Comparison of ENCODE assay signal across 20 cellular contexts in the genomic region with DNA sequence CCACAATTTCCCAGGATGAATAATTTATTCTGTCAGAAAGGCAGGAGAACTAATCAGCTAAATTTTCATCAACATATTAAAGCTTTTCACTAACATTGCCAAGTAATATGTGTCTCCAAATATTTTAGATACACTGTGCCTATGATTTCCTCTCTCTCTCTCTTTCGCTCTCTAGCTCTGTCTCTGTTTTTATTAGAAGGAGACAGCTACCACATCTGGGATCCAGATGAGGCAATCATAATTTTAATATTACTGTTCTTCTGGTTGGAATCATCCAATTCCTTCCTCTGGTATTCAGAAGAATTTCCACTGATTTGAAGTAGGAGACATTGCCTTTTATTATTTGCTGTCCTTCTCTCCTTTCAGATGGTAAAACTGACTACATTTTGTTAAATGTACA.
"Had no signal": no experiment of that assay in that cellular context is flagged by ENCODE, and none has a peak within 500 bp of the region (broad histone marks: within the 10 kb centered on the region; RNA-seq: fewer than 3 reads in every experiment).

No MANE protein-coding gene starts in this region.

- H3K4me3 ChIP-seq: ascending aorta, gastrocnemius medialis, mucosa of descending colon, tibial nerve had no signal

- H3K9me3 ChIP-seq: ascending aorta, gastrocnemius medialis, mucosa of descending colon, tibial nerve had no signal

- H3K36me3 ChIP-seq: ascending aorta, gastrocnemius medialis, tibial nerve had no signal

- DNase-seq: activated CD4-positive, alpha-beta T cell treated with anti-CD3 and anti-CD28 coated beads, Interleukin-2, amount 10 ng/mL, durations not matched to agents 24 days and 14 days; activated CD4-positive, CD25-positive, alpha-beta regulatory T cell; activated CD8-positive, alpha-beta memory T cell treated with anti-CD3 and anti-CD28 coated beads, Interleukin-2, amount 50 U/mL, for 4 hours; activated CD8-positive, alpha-beta T cell treated with anti-CD3 and anti-CD28 coated beads, Interleukin-2, amount 10 ng/mL, durations not matched to agents 7 days and 5 days; activated naive CD4-positive, alpha-beta T cell treated with anti-CD3 and anti-CD28 coated beads, Interleukin-2, amount 10 ng/mL, durations not matched to agents 7 days and 5 days; activated naive CD8-positive, alpha-beta T cell treated with anti-CD3 and anti-CD28 coated beads, Interleukin-2, amount 50 U/mL, for 24 hours; activated T-cell treated with anti-CD3 and anti-CD28 coated beads, Interleukin-2, amount 50 U/mL, for 4 hours; cortex of kidney; gastrocnemius medialis; immature natural killer cell; kidney glomerular epithelial cell; mucosa of descending colon; naive B cell; retina; stimulated activated CD4-positive, alpha-beta T cell treated with anti-CD3 and anti-CD28 coated beads, Interleukin-2, amount 100 ng/mL, for 24 hours; stimulated activated naive CD8-positive, alpha-beta T cell treated with anti-CD3 and anti-CD28 coated beads, Interleukin-15, Interleukin-2, amounts not matched to agents 100 U/mL and 50 U/mL, for 24 hours; T-cell had no signal

- ATAC-seq: activated CD8-positive, alpha-beta T cell treated with anti-CD3 and anti-CD28 coated beads, Interleukin-2, amount 10 ng/mL, durations not matched to agents 7 days and 5 days; activated naive CD8-positive, alpha-beta T cell treated with anti-CD3 and anti-CD28 coated beads, Interleukin-2, amount 50 U/mL, for 24 hours; activated T-cell treated with anti-CD3 and anti-CD28 coated beads, Interleukin-2, amount 50 U/mL, for 4 hours; esophagus mucosa; gastrocnemius medialis; mucosa of descending colon; stimulated activated naive CD8-positive, alpha-beta T cell treated with anti-CD3 and anti-CD28 coated beads, Interleukin-15, Interleukin-2, amounts not matched to agents 100 U/mL and 50 U/mL, for 24 hours; T-cell had no signal

- H3K27ac ChIP-seq: ascending aorta, gastrocnemius medialis, tibial nerve had no signal

- H3K27me3 ChIP-seq: ascending aorta, gastrocnemius medialis, tibial nerve had no signal

- H3K4me1 ChIP-seq: tibial nerve had no signal
